Comparison of ENCODE assay signal across 21 cellular contexts in genomic region chr7:86916277-86916825, GRCh38.
"Had no signal": no experiment of that assay in that cellular context is flagged by ENCODE, and none has a peak within 500 bp of the region (broad histone marks: within the 10 kb centered on the region; RNA-seq: fewer than 3 reads in every experiment).

No MANE protein-coding gene starts in this region.

- ATAC-seq: activated CD8-positive, alpha-beta T cell treated with anti-CD3 and anti-CD28 coated beads for 36 hours; activated naive CD8-positive, alpha-beta T cell treated with anti-CD3 and anti-CD28 coated beads, Interleukin-2, amount 50 U/mL, for 24 hours; foreskin keratinocyte; heart right ventricle; pancreas; psoas muscle; stimulated activated memory B cell treated with anti-CD40 and anti-IgM and Interleukin-4, amounts not matched to agents 10 μg/mL and 1 μg/mL and 100 μg/mL, for 72 hours; upper lobe of right lung had no signal

- H3K4me1 Mint-ChIP-seq: activated CD4-positive, alpha-beta T cell treated with anti-CD3 and anti-CD28 coated beads, Interleukin-2, amount 10 ng/mL, durations not matched to agents 7 days and 5 days; activated naive CD4-positive, alpha-beta T cell treated with anti-CD3 and anti-CD28 coated beads, Interleukin-2, amount 50 U/mL, for 24 hours; naive B cell; stimulated activated memory B cell treated with anti-CD40 and anti-IgM and Interleukin-4, amounts not matched to agents 10 μg/mL and 1 μg/mL and 100 μg/mL, for 72 hours had no signal

- H3K27me3 Mint-ChIP-seq: activated naive CD4-positive, alpha-beta T cell treated with anti-CD3 and anti-CD28 coated beads, Interleukin-2, amount 50 U/mL, for 24 hours; activated naive CD8-positive, alpha-beta T cell treated with anti-CD3 and anti-CD28 coated beads, Interleukin-2, amount 50 U/mL, for 24 hours; stimulated activated memory B cell treated with anti-CD40 and anti-IgM and Interleukin-4, amounts not matched to agents 10 μg/mL and 1 μg/mL and 100 μg/mL, for 72 hours had no signal

- DNase-seq: activated CD4-positive, alpha-beta T cell treated with anti-CD3 and anti-CD28 coated beads, Interleukin-2, amount 10 ng/mL, durations not matched to agents 7 days and 5 days; activated CD4-positive, CD25-positive, alpha-beta regulatory T cell treated with anti-CD3 and anti-CD28 coated beads, Interleukin-2, amount 50 U/mL, for 72 hours; activated CD8-positive, alpha-beta T cell treated with anti-CD3 and anti-CD28 coated beads for 36 hours; activated naive CD8-positive, alpha-beta T cell treated with anti-CD3 and anti-CD28 coated beads, Interleukin-2, amount 50 U/mL, for 24 hours; amygdala; endodermal cell; foreskin keratinocyte; heart right ventricle; naive B cell; pancreas; psoas muscle; sigmoid colon; small intestine; stimulated activated CD4-positive, alpha-beta T cell treated with anti-CD3 and anti-CD28 coated beads, Interleukin-4, amount 100 ng/mL, for 24 hours; T-helper 2 cell; tibial artery; upper lobe of right lung had no signal

- H3K9me3 Mint-ChIP-seq: activated CD4-positive, alpha-beta T cell treated with anti-CD3 and anti-CD28 coated beads, Interleukin-2, amount 10 ng/mL, durations not matched to agents 7 days and 5 days; activated CD8-positive, alpha-beta T cell treated with anti-CD3 and anti-CD28 coated beads for 36 hours; activated naive CD4-positive, alpha-beta T cell treated with anti-CD3 and anti-CD28 coated beads, Interleukin-2, amount 50 U/mL, for 24 hours; activated naive CD8-positive, alpha-beta T cell treated with anti-CD3 and anti-CD28 coated beads, Interleukin-2, amount 50 U/mL, for 24 hours; activated T-helper 1 cell treated with anti-CD3 and anti-CD28 coated beads, Interleukin-12 subunit alpha, Interleukin-12 subunit beta, Interleukin-2, Interleukin-4 antibody, amounts not matched to agents 30 ng/mL and 10 ng/mL and 1 ng/mL, durations not matched to agents 14 hours and 24 hours and 36 hours; endodermal cell; mesothelial cell of epicardium; naive B cell; stimulated activated memory B cell treated with anti-CD40 and anti-IgM and Interleukin-4, amounts not matched to agents 10 μg/mL and 1 μg/mL and 100 μg/mL, for 72 hours had no signal

- H3K4me3 Mint-ChIP-seq: activated CD4-positive, alpha-beta T cell treated with anti-CD3 and anti-CD28 coated beads, Interleukin-2, amount 10 ng/mL, durations not matched to agents 7 days and 5 days; activated CD8-positive, alpha-beta T cell treated with anti-CD3 and anti-CD28 coated beads for 36 hours; activated naive CD4-positive, alpha-beta T cell treated with anti-CD3 and anti-CD28 coated beads, Interleukin-2, amount 50 U/mL, for 24 hours; activated naive CD8-positive, alpha-beta T cell treated with anti-CD3 and anti-CD28 coated beads, Interleukin-2, amount 50 U/mL, for 24 hours; activated T-helper 1 cell treated with anti-CD3 and anti-CD28 coated beads, Interleukin-12 subunit alpha, Interleukin-12 subunit beta, Interleukin-2, Interleukin-4 antibody, amounts not matched to agents 30 ng/mL and 10 ng/mL and 1 ng/mL, durations not matched to agents 14 hours and 24 hours and 36 hours; endodermal cell; mesothelial cell of epicardium; naive B cell; stimulated activated memory B cell treated with anti-CD40 and anti-IgM and Interleukin-4, amounts not matched to agents 10 μg/mL and 1 μg/mL and 100 μg/mL, for 72 hours had no signal

- H3K36me3 Mint-ChIP-seq: activated naive CD4-positive, alpha-beta T cell treated with anti-CD3 and anti-CD28 coated beads, Interleukin-2, amount 50 U/mL, for 24 hours; naive B cell had no signal

- H3K27ac Mint-ChIP-seq: activated CD4-positive, alpha-beta T cell treated with anti-CD3 and anti-CD28 coated beads, Interleukin-2, amount 10 ng/mL, durations not matched to agents 7 days and 5 days; activated CD8-positive, alpha-beta T cell treated with anti-CD3 and anti-CD28 coated beads for 36 hours; activated naive CD4-positive, alpha-beta T cell treated with anti-CD3 and anti-CD28 coated beads, Interleukin-2, amount 50 U/mL, for 24 hours; activated naive CD8-positive, alpha-beta T cell treated with anti-CD3 and anti-CD28 coated beads, Interleukin-2, amount 50 U/mL, for 24 hours; activated T-helper 1 cell treated with anti-CD3 and anti-CD28 coated beads, Interleukin-12 subunit alpha, Interleukin-12 subunit beta, Interleukin-2, Interleukin-4 antibody, amounts not matched to agents 30 ng/mL and 10 ng/mL and 1 ng/mL, durations not matched to agents 14 hours and 24 hours and 36 hours; endodermal cell; mesothelial cell of epicardium; naive B cell; stimulated activated memory B cell treated with anti-CD40 and anti-IgM and Interleukin-4, amounts not matched to agents 10 μg/mL and 1 μg/mL and 100 μg/mL, for 72 hours had no signal
